ENCODE assay signal across 8 cellular contexts in genomic region chr3:183697610-183698317, GRCh38. TPM values are rescaled to one million over a fixed set of nuclear protein-coding genes. Genes with fewer than 3 reads are reported as not detected.
A peak's percentile ranks its signal among the peaks of the same experiment; 100 is the strongest.
DNase-seq lines count a peak whose midpoint lies in the region; ATAC-seq, FAIRE-seq and TF ChIP-seq lines count a peak whose summit lies in the region.

Gene YEATS2, plus strand, starts transcription at chr3:183697797. Its CDS starts 17,366 bp downstream, at chr3:183715163.

- H3K9me3 Mint-ChIP-seq in HFFc6, result no peaks in the 10 kb centered on the region

- no peaks in the 10 kb centered on the region for H3K27me3 ChIP-seq in right cardiac atrium (ENCODE audit: control insufficient read depth, insufficient read depth)

- TF ChIP-seq CTCF in GM12875 (IDR thresholded peaks at IDR 0.05; ENCODE audit: borderline replicate concordance, insufficient read depth, low read depth, low read length), result no peak
- no peak for TF ChIP-seq CTCF in HFFc6 (IDR thresholded peaks at IDR 0.05)

- H3K4me3 ChIP-seq in GM12875 (ENCODE audit: low read depth, low read length) (peak within 1 kb of the TSS; percentile 93), right cardiac atrium (ENCODE audit: low read length) (peak within 1 kb of the TSS; percentile 95)

- intact Hi-C loops in right cardiac atrium (cut with DNase I), result loop anchor here in 1 of 4 donors (10.0 kb wide), 1 partner anchor 67 kb away; no protein-coding TSS in a partner anchor

- no peak for FAIRE-seq in urothelium cell line (lab: Jason Lieb, UNC)

- DNase-seq in HFFc6 (peak; percentile 21), NCI-H1048 (lab: John Stamatoyannopoulos, UW) (peak; percentile 66), T-helper 17 cell (peak; percentile 49 to 65 (median 62)), right cardiac atrium (peak; percentile 71 to 88 (median 86)), putamen (ENCODE audit: low spot score) (peak; percentile 71), urothelium cell line (ENCODE audit: low spot score) (peak; percentile 97)

- H3K27ac Mint-ChIP-seq in HFFc6 (peak within 1 kb of the TSS; percentile 67), T-helper 17 cell (peak within 1 kb of the TSS; percentile 90)

- H3K9me3 ChIP-seq in T-helper 17 cell (ENCODE audit: control insufficient read depth, low read length, poor library complexity, severe bottlenecking) (no peaks in the 10 kb centered on the region), right cardiac atrium (ENCODE audit: control insufficient read depth, low read length) (no peaks in the 10 kb centered on the region)

- H3K4me1 Mint-ChIP-seq in HFFc6 (ENCODE audit: low read depth) (peaks cover 43% of the 10 kb centered on the region), T-helper 17 cell (peaks cover 26% of the 10 kb centered on the region)

- H3K27ac ChIP-seq in angular gyrus (ENCODE audit: low read depth, low read length), result peak within 1 kb of the TSS; percentile 69
- H3K27ac ChIP-seq in right cardiac atrium (ENCODE audit: low read length), result peak within 1 kb of the TSS; percentile 87

- H3K4me3 Mint-ChIP-seq in HFFc6 (peak within 1 kb of the TSS; percentile 89), T-helper 17 cell (peak within 1 kb of the TSS; percentile 93)

- no peaks in the 10 kb centered on the region; the same call in 1 of the 2 replicates for H3K27me3 Mint-ChIP-seq in HFFc6 (ENCODE audit: insufficient read depth)
- no peaks in the 10 kb centered on the region for H3K27me3 Mint-ChIP-seq in T-helper 17 cell

- WGBS in right cardiac atrium, result under 1% methylated on average over 89 of the region's 89 CpGs

- ATAC-seq in T-helper 17 cell (peak; percentile 90), right cardiac atrium (peak; percentile 91 to 93)

- peaks cover 4% of the 10 kb centered on the region for H3K4me1 ChIP-seq in right cardiac atrium (ENCODE audit: control insufficient read depth, insufficient read depth, low read length)

- H3K36me3 Mint-ChIP-seq in HFFc6 (ENCODE audit: low read depth), result peaks cover 7% of the 10 kb centered on the region
- no peaks in the 10 kb centered on the region for H3K36me3 Mint-ChIP-seq in T-helper 17 cell (ENCODE audit: low read depth)

RNA-seq across cellular contexts. Expression of gene YEATS2, which starts in this region (rescaled TPM):
- 10 to 100 TPM; 19.0 to 24.6 (median 20.7) TPM for total RNA-seq in HFFc6 (2021; fragmentation: NEBNext Ultra II Directional; extraction: Animal tissue kit (Norgen Biotek cat#: 25700))
- total RNA-seq in T-helper 17 cell (10 to 100 TPM; 25.3 to 31.1 TPM), right cardiac atrium (10 to 100 TPM; 11.6 to 12.0 (median 11.7) TPM)
- 6.0 TPM for polyA plus RNA-seq in right cardiac atrium

Comparison
In these comparisons a context has a peak if more than half of its experiments do, and no peak if none do; other contexts are left out.
1. Peak in every context shown above with its lines: DNase-seq, ATAC-seq, H3K4me3 ChIP-seq and H3K27ac ChIP-seq.
2. DNase-seq: peak in every context shown above with its lines; median percentile 97 in urothelium cell line; 86 in right cardiac atrium; 71 in putamen; 66 in NCI-H1048; 62 in T-helper 17 cell; 21 in HFFc6.